Comparison of ENCODE assay signal across 8 cellular contexts in genomic region chr7:23530355-23530754, GRCh38. TPM values are rescaled to one million over a fixed set of nuclear protein-coding genes. Genes with fewer than 3 reads are reported as not detected.
DNase-seq lines count a peak whose midpoint lies in the region; ATAC-seq lines count a peak whose summit lies in the region.

No MANE protein-coding gene starts in this region.

- H3K4me2 ChIP-seq in skeletal muscle satellite cell (ENCODE audit: low read length): peak overlapping the region; percentile 79

- H3K36me3 ChIP-seq in iPS-15b (ENCODE audit: control insufficient read depth, insufficient read depth, low read length): no peaks in the 10 kb centered on the region
- no peaks in the 10 kb centered on the region for H3K36me3 ChIP-seq in skeletal muscle satellite cell (ENCODE audit: insufficient read depth, low read length)

- DNase-seq in activated T-cell treated with anti-CD3 and anti-CD28 coated beads, Interleukin-2, amount 50 U/mL, for 24 hours: no peak
- DNase-seq in activated T-cell treated with anti-CD3 and anti-CD28 coated beads for 4 hours: no peak
- peak; percentile 61 for DNase-seq in NCI-H748 (lab: John Stamatoyannopoulos, UW; ENCODE audit: unreplicated experiment)
- no peak for DNase-seq in activated naive CD8-positive, alpha-beta T cell treated with anti-CD3 and anti-CD28 coated beads for 36 hours
- DNase-seq in activated CD8-positive, alpha-beta memory T cell treated with anti-CD3 and anti-CD28 coated beads for 24 hours: no peak

- H3K27me3 ChIP-seq in iPS-15b (ENCODE audit: control insufficient read depth, insufficient read depth, low read length) (no peaks in the 10 kb centered on the region), skeletal muscle satellite cell (ENCODE audit: control insufficient read depth, insufficient read depth, low read length) (no peaks in the 10 kb centered on the region)

- peak overlapping the region; percentile 100 for H3K4me3 Mint-ChIP-seq in activated T-cell treated with anti-CD3 and anti-CD28 coated beads, Interleukin-2, amount 50 U/mL, for 24 hours
- H3K4me3 Mint-ChIP-seq in activated naive CD8-positive, alpha-beta T cell treated with anti-CD3 and anti-CD28 coated beads for 36 hours: peak overlapping the region; percentile 98

- H3K4me1 ChIP-seq in iPS-15b (ENCODE audit: control insufficient read depth, insufficient read depth, low read length): peaks cover 9% of the 10 kb centered on the region
- H3K4me1 ChIP-seq in skeletal muscle satellite cell (ENCODE audit: control insufficient read depth, insufficient read depth, low read length): peaks cover 18% of the 10 kb centered on the region

- ATAC-seq in HG02852 (IDR thresholded peaks at IDR 0.05; ENCODE audit: unreplicated experiment): peak; percentile 23

- peaks cover 53% of the 10 kb centered on the region for H3K36me3 Mint-ChIP-seq in activated T-cell treated with anti-CD3 and anti-CD28 coated beads, Interleukin-2, amount 50 U/mL, for 24 hours (ENCODE audit: low read depth)
- peaks cover 24% of the 10 kb centered on the region for H3K36me3 Mint-ChIP-seq in activated naive CD8-positive, alpha-beta T cell treated with anti-CD3 and anti-CD28 coated beads for 36 hours

- H3K27ac Mint-ChIP-seq in activated T-cell treated with anti-CD3 and anti-CD28 coated beads, Interleukin-2, amount 50 U/mL, for 24 hours: peak overlapping the region; percentile 100
- H3K27ac Mint-ChIP-seq in activated naive CD8-positive, alpha-beta T cell treated with anti-CD3 and anti-CD28 coated beads for 36 hours: peak overlapping the region; percentile 100

- H3K9me3 ChIP-seq in iPS-15b (ENCODE audit: control insufficient read depth, insufficient read depth, low read length): no peaks in the 10 kb centered on the region
- H3K9me3 ChIP-seq in skeletal muscle satellite cell (replicated peaks; ENCODE audit: low read length): no peaks in the 10 kb centered on the region

- H3K9me3 Mint-ChIP-seq in activated T-cell treated with anti-CD3 and anti-CD28 coated beads, Interleukin-2, amount 50 U/mL, for 24 hours: no peaks in the 10 kb centered on the region
- no peaks in the 10 kb centered on the region for H3K9me3 Mint-ChIP-seq in activated naive CD8-positive, alpha-beta T cell treated with anti-CD3 and anti-CD28 coated beads for 36 hours

- peaks cover 57% of the 10 kb centered on the region for H3K4me1 Mint-ChIP-seq in activated T-cell treated with anti-CD3 and anti-CD28 coated beads, Interleukin-2, amount 50 U/mL, for 24 hours (ENCODE audit: low read depth)
- peaks cover 47% of the 10 kb centered on the region for H3K4me1 Mint-ChIP-seq in activated naive CD8-positive, alpha-beta T cell treated with anti-CD3 and anti-CD28 coated beads for 36 hours

- no peaks in the 10 kb centered on the region for H3K27me3 Mint-ChIP-seq in activated T-cell treated with anti-CD3 and anti-CD28 coated beads, Interleukin-2, amount 50 U/mL, for 24 hours
- no peaks in the 10 kb centered on the region for H3K27me3 Mint-ChIP-seq in activated naive CD8-positive, alpha-beta T cell treated with anti-CD3 and anti-CD28 coated beads for 36 hours

- peak overlapping the region; percentile 95 for H3K4me3 ChIP-seq in iPS-15b (ENCODE audit: low read depth, low read length)
- H3K4me3 ChIP-seq in skeletal muscle satellite cell (ENCODE audit: low read length): peak overlapping the region; percentile 91

- H3K9ac ChIP-seq in iPS-15b (ENCODE audit: low read depth, low read length) (peak overlapping the region; percentile 99), skeletal muscle satellite cell (ENCODE audit: low read depth, low read length) (peak overlapping the region; percentile 99)

RNA-seq across cellular contexts. Expression of gene TRA2A, which starts 1.4 kb away (rescaled TPM):
- 100 to 1,000 TPM; 102 to 104 TPM for total RNA-seq in activated naive CD8-positive, alpha-beta T cell treated with anti-CD3 and anti-CD28 coated beads for 36 hours
- total RNA-seq in skeletal muscle satellite cell (2012; rRNA removed): 22.1 and 39.5 TPM in 2 replicates
